ENCODE assay signal across 12 cellular contexts in the genomic region with DNA sequence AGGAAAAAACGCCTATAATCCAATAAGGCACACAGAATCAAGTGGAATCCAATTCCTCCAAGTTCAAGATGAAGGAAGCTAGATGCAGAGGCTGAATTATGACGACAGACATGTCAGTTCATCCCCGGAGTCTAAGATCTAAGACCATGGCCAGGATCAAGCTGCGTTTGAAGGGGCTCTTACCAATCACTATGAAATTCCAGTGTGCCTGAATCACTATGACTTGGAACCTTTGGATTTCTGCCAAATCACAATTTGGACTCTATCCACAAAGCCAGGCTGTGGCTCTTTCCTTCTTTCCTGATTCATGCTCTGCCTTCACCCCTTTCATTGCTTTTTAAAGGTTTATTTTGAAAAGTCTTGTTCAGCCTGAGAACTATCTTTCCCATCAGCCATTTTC. TPM values are rescaled to one million over a fixed set of nuclear protein-coding genes. Genes with fewer than 3 reads are reported as not detected.
A peak's percentile ranks its signal among the peaks of the same experiment; 100 is the strongest.
DNase-seq lines count a peak whose midpoint lies in the region; ATAC-seq, FAIRE-seq and TF ChIP-seq lines count a peak whose summit lies in the region.
"Had no signal": no experiment of that assay in that cellular context is flagged by ENCODE, and none has a peak within 500 bp of the region (broad histone marks: within the 10 kb centered on the region; RNA-seq: fewer than 3 reads in every experiment).

No MANE protein-coding gene starts in this region.

- no peak for ATAC-seq in HG03280 (IDR thresholded peaks at IDR 0.05; ENCODE audit: unreplicated experiment)
- ATAC-seq in HG03097 (IDR thresholded peaks at IDR 0.05; ENCODE audit: low FRiP score, unreplicated experiment), result no peak

- H3K9me1 ChIP-seq in endothelial cell of umbilical vein (replicated peaks; ENCODE audit: control insufficient read depth, extremely low read depth, insufficient read depth, low read length), result no peaks in the 10 kb centered on the region

- no peak for TF ChIP-seq CTCF in endothelial cell of umbilical vein (IDR thresholded peaks at IDR 0.05; ENCODE audit: extremely low read depth in 1 of 2, insufficient read depth in 1 of 2, low read depth in 1 of 2, low read length in 2 of 2)

- no peaks in the 10 kb centered on the region for H3K36me3 ChIP-seq in endothelial cell of umbilical vein (ENCODE audit: control insufficient read depth in 2 of 2, extremely low read depth in 1 of 2, insufficient read depth in 2 of 2, low read length in 2 of 2)
- H3K36me3 ChIP-seq: WERI-Rb-1 had no signal

- peaks cover 15% of the 10 kb centered on the region for H3K4me1 ChIP-seq in endothelial cell of umbilical vein (ENCODE audit: control insufficient read depth, extremely low read depth, insufficient read depth, low read length)

- dilution Hi-C loops in endothelial cell of umbilical vein (cut with MboI; ENCODE audit: extremely low pct_ligation_motif_present, low sequenced_read_pairs), result no loop called here

- POLR2A ChIA-PET in endothelial cell of umbilical vein (lab: Charles Lee), result no interaction called here

- peaks cover 3 to 7% of the 10 kb centered on the region in 2 experiments for H3K27me3 ChIP-seq in endothelial cell of umbilical vein (ENCODE audit: control insufficient read depth in 2 of 2, insufficient read depth in 2 of 2, low read length in 2 of 2)

- no peak overlapping the region for H2AFZ ChIP-seq in endothelial cell of umbilical vein (ENCODE audit: low read depth, low read length)

- BruUV-seq in endothelial cell of umbilical vein (replicated peaks; lab: Mats Ljungman, UMichigan), result no TSS peak

- CTCF ChIA-PET in endothelial cell of umbilical vein (lab: Charles Lee), result interaction anchor here (0.6 to 1.2 kb wide), 6 partner anchors 9 to 154 kb away, joined by 3 to 4 read pairs (median 3); partner anchors contain the start of gene OLIG1

- H4K20me1 ChIP-seq in endothelial cell of umbilical vein (replicated peaks; ENCODE audit: control insufficient read depth, extremely low read depth, insufficient read depth, low read length), result no peaks in the 10 kb centered on the region

- H3K4me3 ChIP-seq in endothelial cell of umbilical vein (replicated peaks in 1 of 3; ENCODE audit: insufficient read depth in 1 of 3, low read depth in 1 of 3, low read length in 3 of 3), result no peak overlapping the region
- no peak overlapping the region for H3K4me3 ChIP-seq in skeletal muscle cell (ENCODE audit: low read depth, low read length)

- FAIRE-seq in endothelial cell of umbilical vein (lab: Jason Lieb, UNC), result peak; percentile 92
- FAIRE-seq: keratinocyte had no signal

- H3K9ac ChIP-seq in endothelial cell of umbilical vein (replicated peaks; ENCODE audit: extremely low read depth, insufficient read depth, low read length), result no peak overlapping the region

- DNase-seq in EH (ENCODE audit: low read depth), result peak; percentile 91
- peak; percentile 24 for DNase-seq in NCI-H1105 (lab: John Stamatoyannopoulos, UW)
- DNase-seq in endothelial cell of umbilical vein (ENCODE audit: low read depth, low spot score), result peak; percentile 91
- peak; percentile 92 for DNase-seq in skeletal muscle cell (ENCODE audit: low read depth)
- no peak for DNase-seq in NCI-H774 (lab: John Stamatoyannopoulos, UW)
- DNase-seq: GDM1; stimulated activated CD4-positive, alpha-beta T cell treated with anti-CD3 and anti-CD28 coated beads, Interleukin-1b, Interleukin-23, amount 100 ng/mL, for 48 hours; WERI-Rb-1 had no signal

- H3K27ac ChIP-seq in endothelial cell of umbilical vein (ENCODE audit: insufficient read depth, low read depth, low read length), result no peak overlapping the region
- H3K27ac ChIP-seq: WERI-Rb-1 had no signal

- H3K4me2 ChIP-seq in endothelial cell of umbilical vein (ENCODE audit: insufficient read depth, low read length), result peak overlapping the region; percentile 43

- no peaks in the 10 kb centered on the region for H3K9me3 ChIP-seq in endothelial cell of umbilical vein (replicated peaks; ENCODE audit: control insufficient read depth, insufficient read depth, low read length)

- intact Hi-C loops in endothelial cell of umbilical vein (cut with micrococcal nuclease), result no loop called here

- no peaks in the 10 kb centered on the region for H3K79me2 ChIP-seq in endothelial cell of umbilical vein (ENCODE audit: control insufficient read depth, insufficient read depth, low read length)

- TF ChIP-seq POLR2A in endothelial cell of umbilical vein (IDR thresholded peaks at IDR 0.05; ENCODE audit: low read depth, low read length), result no peak

TF ChIP-seq in endothelial cell of umbilical vein, 7 proteins besides CTCF, POLR2A, EP300 and RAD21:
- TF ChIP-seq FOS (IDR thresholded peaks at IDR 0.05; ENCODE audit: borderline replicate concordance, insufficient read depth, low read length), result peak; percentile 83
- TF ChIP-seq MAX (IDR thresholded peaks at IDR 0.05; ENCODE audit: insufficient read depth, insufficient read length), result no peak
- TF ChIP-seq GATA2 (IDR thresholded peaks at IDR 0.05; ENCODE audit: insufficient read depth, insufficient read length, low read depth, low read length), result peak; percentile 83
- TF ChIP-seq JUN (IDR thresholded peaks at IDR 0.05; ENCODE audit: borderline replicate concordance, insufficient read depth, insufficient read length, low read depth), result peak; percentile 28
- peak; percentile 56 for TF ChIP-seq POLR2AphosphoS5 (IDR thresholded peaks at IDR 0.05; ENCODE audit: insufficient read depth, low read depth, low read length)

RNA-seq across cellular contexts. Expression of gene OLIG2, which starts 17.1 kb away (rescaled TPM):
- total RNA-seq in endothelial cell of umbilical vein, result not detected in 2 replicates
- polyA plus RNA-seq in endothelial cell of umbilical vein, result not detected in 2 replicates
- polyA plus RNA-seq in endothelial cell of umbilical vein (2011; cell fraction: cytosol; rRNA removed), result not detected in 2 replicates
- polyA plus RNA-seq in endothelial cell of umbilical vein (2011; cell fraction: nucleus; rRNA removed), result not detected in 2 replicates
- polyA plus RNA-seq in endothelial cell of umbilical vein (2012), result not detected in 2 replicates
- polyA minus RNA-seq in endothelial cell of umbilical vein, result not detected in 2 replicates
- polyA minus RNA-seq in endothelial cell of umbilical vein (2011; cell fraction: cytosol; rRNA and poly(A)+ RNA removed), result not detected
- polyA minus RNA-seq in endothelial cell of umbilical vein (2011; cell fraction: nucleus; rRNA and poly(A)+ RNA removed), result not detected in 2 replicates
- total RNA-seq: aorta had no signal
- polyA plus RNA-seq: aorta, keratinocyte had no signal

RNA-seq across cellular contexts. Expression of gene OLIG1, which starts 27.1 kb away (rescaled TPM):
- not detected in 2 replicates for total RNA-seq in endothelial cell of umbilical vein
- not detected in 2 replicates for polyA plus RNA-seq in endothelial cell of umbilical vein
- not detected in 2 replicates for polyA plus RNA-seq in endothelial cell of umbilical vein (2011; cell fraction: cytosol; rRNA removed)
- polyA plus RNA-seq in endothelial cell of umbilical vein (2011; cell fraction: nucleus; rRNA removed), result not detected in 2 replicates
- not detected in 2 replicates for polyA plus RNA-seq in endothelial cell of umbilical vein (2012)
- polyA minus RNA-seq in endothelial cell of umbilical vein, result not detected in 2 replicates
- not detected for polyA minus RNA-seq in endothelial cell of umbilical vein (2011; cell fraction: cytosol; rRNA and poly(A)+ RNA removed)
- not detected in 2 replicates for polyA minus RNA-seq in endothelial cell of umbilical vein (2011; cell fraction: nucleus; rRNA and poly(A)+ RNA removed)
- total RNA-seq: aorta had no signal
- polyA plus RNA-seq: aorta, keratinocyte had no signal
